ENCODE assay signal across 9 cellular contexts in the genomic region with DNA sequence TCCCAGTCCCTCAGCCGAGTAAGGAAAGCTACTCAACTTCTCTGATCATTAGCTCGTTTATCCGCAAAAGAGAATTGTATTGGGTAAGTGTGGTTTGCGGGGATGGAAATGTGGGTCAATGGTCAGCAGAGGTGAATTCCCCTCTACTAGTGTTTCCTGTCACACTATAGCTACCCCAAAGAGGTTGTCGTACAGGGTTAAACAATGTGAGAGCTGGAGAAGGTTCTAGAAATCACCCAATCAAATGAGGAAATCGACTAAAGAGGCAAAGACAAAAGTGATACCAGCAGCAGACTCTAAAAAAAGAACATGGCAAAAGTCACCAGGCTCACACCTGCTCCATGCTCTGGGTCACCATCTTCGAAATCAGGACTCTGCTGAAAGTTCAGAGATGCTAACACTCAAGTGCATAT.
DNase-seq lines count a peak whose midpoint lies in the region; ATAC-seq lines count a peak whose summit lies in the region.
"Had no signal": no experiment of that assay in that cellular context is flagged by ENCODE, and none has a peak within 500 bp of the region (broad histone marks: within the 10 kb centered on the region; RNA-seq: fewer than 3 reads in every experiment).

No MANE protein-coding gene starts in this region.

- intact Hi-C loops in left colon (cut with DNase I, micrococcal nuclease) (no loop called here), cardiac septum (cut with DNase I) (no loop called here)

- peak; percentile 82 for ATAC-seq in GM18508 (IDR thresholded peaks at IDR 0.05; ENCODE audit: insufficient read depth, unreplicated experiment)
- peak; percentile 79 for ATAC-seq in GM21526 (IDR thresholded peaks at IDR 0.05; ENCODE audit: low FRiP score, unreplicated experiment)
- peak; percentile 92 for ATAC-seq in HG03571 (IDR thresholded peaks at IDR 0.05; ENCODE audit: unreplicated experiment)
- ATAC-seq in left colon: peak; percentile 9

- no peak for DNase-seq in left colon
- no peak for DNase-seq in NCI-H2081 (lab: John Stamatoyannopoulos, UW)
- no peak for DNase-seq in NCI-H187 (lab: John Stamatoyannopoulos, UW)
- DNase-seq in cardiac septum (ENCODE audit: low spot score): no peak
- DNase-seq in NCI-H2196 (lab: John Stamatoyannopoulos, UW; ENCODE audit: unreplicated experiment): no peak
- DNase-seq: H7 had no signal

Comparison
In these comparisons a context has a peak if more than half of its experiments do, and no peak if none do; other contexts are left out.
1. ATAC-seq: peak in every context shown above with its lines; median percentile 92 in HG03571; 82 in GM18508; 79 in GM21526; 9 in left colon.